1 cellular context compared by ENCODE assay signal in genomic region chr17:17913695-17914332, GRCh38.
TF ChIP-seq lines count a peak whose summit lies in the region.

No MANE protein-coding gene starts in this region.

TF ChIP-seq in HEK293, 187 proteins besides CTCF, POLR2A, EP300 and RAD21 (continued from another document and continues in another):
- TF ChIP-seq ZNF26 (tag by site-specific recombination; IDR thresholded peaks at IDR 0.05) = no peak
- TF ChIP-seq ZNF350 (tag by site-specific recombination; IDR thresholded peaks at IDR 0.05) = no peak
- peak; percentile 83; the same call in 1 of the 2 replicates for TF ChIP-seq MEIS1 (CRISPR knock-in tag; IDR thresholded peaks at IDR 0.05; ENCODE audit: borderline replicate concordance)
- no peak for TF ChIP-seq SCRT1 (tag by site-specific recombination; IDR thresholded peaks at IDR 0.05; ENCODE audit: borderline replicate concordance)
- TF ChIP-seq ZNF549 (tag by site-specific recombination; IDR thresholded peaks at IDR 0.05) = no peak
- TF ChIP-seq ZNF561 (tag by site-specific recombination; IDR thresholded peaks at IDR 0.05; ENCODE audit: borderline replicate concordance) = peak; percentile 95; the same call in 1 of the 2 replicates
- TF ChIP-seq SALL2 (tag by site-specific recombination; IDR thresholded peaks at IDR 0.05; ENCODE audit: borderline replicate concordance) = no peak
- peak; percentile 71; the same call in 1 of the 2 replicates for TF ChIP-seq ZBTB21 (tag by site-specific recombination; IDR thresholded peaks at IDR 0.05)
- TF ChIP-seq ZNF23 (tag by site-specific recombination; IDR thresholded peaks at IDR 0.05; ENCODE audit: borderline replicate concordance) = no peak
- no peak for TF ChIP-seq ZNF791 (tag by site-specific recombination; IDR thresholded peaks at IDR 0.05)
- no peak for TF ChIP-seq ZNF155 (tag by site-specific recombination; IDR thresholded peaks at IDR 0.05)
- TF ChIP-seq ZIC2 (tag by site-specific recombination; IDR thresholded peaks at IDR 0.05) = peak; percentile 99
- TF ChIP-seq ZNF280C (tag by site-specific recombination; IDR thresholded peaks at IDR 0.05) = no peak
- no peak for TF ChIP-seq ZNF202 (tag by site-specific recombination; IDR thresholded peaks at IDR 0.05; ENCODE audit: borderline replicate concordance)
- TF ChIP-seq KLF10 (tag by site-specific recombination; IDR thresholded peaks at IDR 0.05) = peak; percentile 85
- TF ChIP-seq SP3 (tag by site-specific recombination; IDR thresholded peaks at IDR 0.05) = peak; percentile 64
- no peak for TF ChIP-seq ZNF426 (tag by site-specific recombination; IDR thresholded peaks at IDR 0.05)
- no peak for TF ChIP-seq ZNF121 (tag by site-specific recombination; IDR thresholded peaks at IDR 0.05)
- no peak for TF ChIP-seq ZNF513 (tag by site-specific recombination; IDR thresholded peaks at IDR 0.05)
- no peak for TF ChIP-seq ZNF529 (tag by site-specific recombination; IDR thresholded peaks at IDR 0.05; ENCODE audit: insufficient replicate concordance)
- TF ChIP-seq ZNF830 (tag by site-specific recombination; IDR thresholded peaks at IDR 0.05; ENCODE audit: low read depth) = no peak
- TF ChIP-seq ZNF623 (tag by site-specific recombination; IDR thresholded peaks at IDR 0.05) = no peak
- TF ChIP-seq PRDM6 (tag by site-specific recombination; IDR thresholded peaks at IDR 0.05) = peak; percentile 64
- TF ChIP-seq YY2 (tag by site-specific recombination; IDR thresholded peaks at IDR 0.05) = no peak
- TF ChIP-seq ZNF776 (tag by site-specific recombination; IDR thresholded peaks at IDR 0.05; ENCODE audit: borderline replicate concordance) = no peak
- no peak for TF ChIP-seq ELK4 (IDR thresholded peaks at IDR 0.05; ENCODE audit: borderline replicate concordance, low read depth, low read length)
- TF ChIP-seq MYNN (tag by site-specific recombination; IDR thresholded peaks at IDR 0.05; ENCODE audit: borderline replicate concordance) = no peak
- TF ChIP-seq ZNF138 (tag by site-specific recombination; IDR thresholded peaks at IDR 0.05; ENCODE audit: borderline replicate concordance) = no peak
- peak; percentile 99 for TF ChIP-seq ZXDB (tag by site-specific recombination; IDR thresholded peaks at IDR 0.05)
- TF ChIP-seq ZNF157 (tag by site-specific recombination; IDR thresholded peaks at IDR 0.05) = no peak
- peak; percentile 73 for TF ChIP-seq GLIS2 (tag by site-specific recombination; IDR thresholded peaks at IDR 0.05)
- TF ChIP-seq GLIS1 (tag by site-specific recombination; IDR thresholded peaks at IDR 0.05) = peak; percentile 98
- peak; percentile 65; the same call in 1 of the 2 replicates for TF ChIP-seq ATF2 (tag by site-specific recombination; IDR thresholded peaks at IDR 0.05; ENCODE audit: low read depth)
- TF ChIP-seq ZNF223 (tag by site-specific recombination; IDR thresholded peaks at IDR 0.05) = no peak
- peak; percentile 98 for TF ChIP-seq SP7 (tag by site-specific recombination; IDR thresholded peaks at IDR 0.05)
- peak; percentile 70; the same call in 1 of the 2 replicates for TF ChIP-seq ZNF558 (tag by site-specific recombination; IDR thresholded peaks at IDR 0.05)
- TF ChIP-seq ZNF132 (tag by site-specific recombination; IDR thresholded peaks at IDR 0.05; ENCODE audit: borderline replicate concordance) = no peak
- TF ChIP-seq ZNF837 (tag by site-specific recombination; IDR thresholded peaks at IDR 0.05) = no peak
- 0 out of 2 replicates have a peak, but pooled peaks have one; percentile 26 for TF ChIP-seq ZNF518A (tag by site-specific recombination; conservative IDR thresholded peaks at IDR 0.05; ENCODE audit: low read depth)
- no peak for TF ChIP-seq ZNF704 (tag by site-specific recombination; IDR thresholded peaks at IDR 0.05)
- peak; percentile 98 for TF ChIP-seq KLF17 (tag by site-specific recombination; IDR thresholded peaks at IDR 0.05)
- TF ChIP-seq ZNF596 (tag by site-specific recombination; IDR thresholded peaks at IDR 0.05) = no peak; the same call in 1 of the 2 replicates
